ENCODE assay signal across 2 cellular contexts in the genomic region with DNA sequence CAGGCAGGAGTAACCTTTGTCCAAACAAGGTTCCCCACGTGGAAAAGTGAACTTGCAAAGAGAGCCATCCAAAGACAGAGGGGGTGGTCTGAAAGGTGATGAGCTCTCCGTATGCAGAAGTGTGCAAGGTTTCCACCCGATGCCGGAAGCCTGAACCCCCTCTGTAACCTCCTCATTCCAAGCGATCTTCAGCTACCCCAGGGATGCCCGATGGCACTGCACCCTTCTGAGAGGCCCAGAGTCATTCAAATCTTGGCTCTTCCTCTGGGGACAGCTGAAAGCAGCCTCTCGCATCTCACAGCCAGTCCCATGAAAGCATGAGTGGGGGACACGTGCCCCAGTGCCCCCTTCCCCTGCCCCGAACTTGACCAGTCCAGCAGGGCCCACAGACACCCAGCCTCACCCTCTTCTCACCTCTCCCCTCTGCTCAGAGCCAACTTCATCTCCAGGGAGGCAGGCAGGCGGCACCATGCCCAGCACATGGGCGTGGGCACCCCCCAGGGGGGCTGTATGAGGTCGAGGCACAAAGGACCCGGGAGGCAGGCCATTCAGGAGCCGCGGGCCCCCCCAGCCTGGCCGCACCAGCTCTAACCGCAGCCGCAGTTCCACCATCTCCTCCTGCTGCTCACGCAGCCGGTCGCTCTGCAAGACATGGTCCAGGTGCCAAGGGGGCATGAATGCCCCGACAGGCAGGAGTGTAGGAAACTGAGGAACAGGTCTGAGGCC.
TF ChIP-seq lines count a peak whose summit lies in the region.

No MANE protein-coding gene starts in this region.

TF ChIP-seq in GM12878, 131 proteins besides CTCF, POLR2A, EP300 and RAD21:
- TF ChIP-seq EED (IDR thresholded peaks at IDR 0.05; ENCODE audit: low read depth) (no peak), CBFB (IDR thresholded peaks at IDR 0.05; ENCODE audit: low read depth) (no peak), SUZ12 (IDR thresholded peaks at IDR 0.05; ENCODE audit: unreplicated experiment) (no peak), MYB (IDR thresholded peaks at IDR 0.05; ENCODE audit: borderline replicate concordance, low read depth, low read length) (no peak), JUND (IDR thresholded peaks at IDR 0.05; ENCODE audit: low read depth, low read length) (no peak), FOS (IDR thresholded peaks at IDR 0.05; ENCODE audit: borderline replicate concordance, extremely low read depth, insufficient read length) (no peak), JUNB (IDR thresholded peaks at IDR 0.05) (no peak), POU2F2 (IDR thresholded peaks at IDR 0.05; ENCODE audit: borderline replicate concordance, low read depth, low read length) (no peak), NRF1 (conservative IDR thresholded peaks at IDR 0.05; ENCODE audit: low read depth, low read length) (no peak), KAT2A (conservative IDR thresholded peaks at IDR 0.05; ENCODE audit: control insufficient read depth, low read depth, low read length) (no peak), TAF1 (IDR thresholded peaks at IDR 0.05; ENCODE audit: borderline replicate concordance, low read depth, low read length) (no peak), EGR1 (IDR thresholded peaks at IDR 0.05; ENCODE audit: borderline replicate concordance in 1 of 2, low read depth in 2 of 2, low read length in 2 of 2) (no peak), ETV6 (conservative IDR thresholded peaks at IDR 0.05 in 1 of 2, IDR thresholded peaks at IDR 0.05 in 1 of 2; ENCODE audit: borderline replicate concordance in 1 of 2, low read depth in 1 of 2) (no peak), BHLHE40 (IDR thresholded peaks at IDR 0.05; ENCODE audit: borderline replicate concordance in 1 of 2, low read depth in 2 of 2, low read length in 1 of 2) (no peak), MEF2B (IDR thresholded peaks at IDR 0.05; ENCODE audit: partially characterized antibody, poor library complexity, severe bottlenecking) (no peak)
- TF ChIP-seq, protein P1, sequence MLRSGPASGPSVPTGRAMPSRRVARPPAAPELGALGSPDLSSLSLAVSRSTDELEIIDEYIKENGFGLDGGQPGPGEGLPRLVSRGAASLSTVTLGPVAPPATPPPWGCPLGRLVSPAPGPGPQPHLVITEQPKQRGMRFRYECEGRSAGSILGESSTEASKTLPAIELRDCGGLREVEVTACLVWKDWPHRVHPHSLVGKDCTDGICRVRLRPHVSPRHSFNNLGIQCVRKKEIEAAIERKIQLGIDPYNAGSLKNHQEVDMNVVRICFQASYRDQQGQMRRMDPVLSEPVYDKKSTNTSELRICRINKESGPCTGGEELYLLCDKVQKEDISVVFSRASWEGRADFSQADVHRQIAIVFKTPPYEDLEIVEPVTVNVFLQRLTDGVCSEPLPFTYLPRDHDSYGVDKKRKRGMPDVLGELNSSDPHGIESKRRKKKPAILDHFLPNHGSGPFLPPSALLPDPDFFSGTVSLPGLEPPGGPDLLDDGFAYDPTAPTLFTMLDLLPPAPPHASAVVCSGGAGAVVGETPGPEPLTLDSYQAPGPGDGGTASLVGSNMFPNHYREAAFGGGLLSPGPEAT (IDR thresholded peaks at IDR 0.05; ENCODE audit: low read depth) = no peak
- TF ChIP-seq, protein P2, sequence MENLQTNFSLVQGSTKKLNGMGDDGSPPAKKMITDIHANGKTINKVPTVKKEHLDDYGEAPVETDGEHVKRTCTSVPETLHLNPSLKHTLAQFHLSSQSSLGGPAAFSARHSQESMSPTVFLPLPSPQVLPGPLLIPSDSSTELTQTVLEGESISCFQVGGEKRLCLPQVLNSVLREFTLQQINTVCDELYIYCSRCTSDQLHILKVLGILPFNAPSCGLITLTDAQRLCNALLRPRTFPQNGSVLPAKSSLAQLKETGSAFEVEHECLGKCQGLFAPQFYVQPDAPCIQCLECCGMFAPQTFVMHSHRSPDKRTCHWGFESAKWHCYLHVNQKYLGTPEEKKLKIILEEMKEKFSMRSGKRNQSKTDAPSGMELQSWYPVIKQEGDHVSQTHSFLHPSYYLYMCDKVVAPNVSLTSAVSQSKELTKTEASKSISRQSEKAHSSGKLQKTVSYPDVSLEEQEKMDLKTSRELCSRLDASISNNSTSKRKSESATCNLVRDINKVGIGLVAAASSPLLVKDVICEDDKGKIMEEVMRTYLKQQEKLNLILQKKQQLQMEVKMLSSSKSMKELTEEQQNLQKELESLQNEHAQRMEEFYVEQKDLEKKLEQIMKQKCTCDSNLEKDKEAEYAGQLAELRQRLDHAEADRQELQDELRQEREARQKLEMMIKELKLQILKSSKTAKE (IDR thresholded peaks at IDR 0.05; ENCODE audit: low read depth, poor library complexity, severe bottlenecking) = no peak

TF ChIP-seq in GM23338, 12 proteins besides CTCF, POLR2A, EP300 and RAD21:
- TF ChIP-seq, protein P3, sequence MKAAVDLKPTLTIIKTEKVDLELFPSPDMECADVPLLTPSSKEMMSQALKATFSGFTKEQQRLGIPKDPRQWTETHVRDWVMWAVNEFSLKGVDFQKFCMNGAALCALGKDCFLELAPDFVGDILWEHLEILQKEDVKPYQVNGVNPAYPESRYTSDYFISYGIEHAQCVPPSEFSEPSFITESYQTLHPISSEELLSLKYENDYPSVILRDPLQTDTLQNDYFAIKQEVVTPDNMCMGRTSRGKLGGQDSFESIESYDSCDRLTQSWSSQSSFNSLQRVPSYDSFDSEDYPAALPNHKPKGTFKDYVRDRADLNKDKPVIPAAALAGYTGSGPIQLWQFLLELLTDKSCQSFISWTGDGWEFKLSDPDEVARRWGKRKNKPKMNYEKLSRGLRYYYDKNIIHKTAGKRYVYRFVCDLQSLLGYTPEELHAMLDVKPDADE (IDR thresholded peaks at IDR 0.05) = no peak
- TF ChIP-seq NANOG (IDR thresholded peaks at IDR 0.05; ENCODE audit: borderline replicate concordance) (no peak), ZNF114 (CRISPR knock-in tag; IDR thresholded peaks at IDR 0.05) (no peak), EZH2 (IDR thresholded peaks at IDR 0.05; ENCODE audit: low read depth, unreplicated experiment) (no peak), ZNF331 (CRISPR knock-in tag; IDR thresholded peaks at IDR 0.05; ENCODE audit: low read depth) (no peak), CREB1 (CRISPR knock-in tag; IDR thresholded peaks at IDR 0.05; ENCODE audit: low read depth) (no peak), JUNB (IDR thresholded peaks at IDR 0.05; ENCODE audit: unreplicated experiment) (no peak), EZH2phosphoT487 (IDR thresholded peaks at IDR 0.05; ENCODE audit: unreplicated experiment) (no peak), POLR2AphosphoS5 (IDR thresholded peaks at IDR 0.05; ENCODE audit: low read depth) (no peak), STAT1 (IDR thresholded peaks at IDR 0.05; ENCODE audit: unreplicated experiment) (no peak)
- TF ChIP-seq, protein P4, sequence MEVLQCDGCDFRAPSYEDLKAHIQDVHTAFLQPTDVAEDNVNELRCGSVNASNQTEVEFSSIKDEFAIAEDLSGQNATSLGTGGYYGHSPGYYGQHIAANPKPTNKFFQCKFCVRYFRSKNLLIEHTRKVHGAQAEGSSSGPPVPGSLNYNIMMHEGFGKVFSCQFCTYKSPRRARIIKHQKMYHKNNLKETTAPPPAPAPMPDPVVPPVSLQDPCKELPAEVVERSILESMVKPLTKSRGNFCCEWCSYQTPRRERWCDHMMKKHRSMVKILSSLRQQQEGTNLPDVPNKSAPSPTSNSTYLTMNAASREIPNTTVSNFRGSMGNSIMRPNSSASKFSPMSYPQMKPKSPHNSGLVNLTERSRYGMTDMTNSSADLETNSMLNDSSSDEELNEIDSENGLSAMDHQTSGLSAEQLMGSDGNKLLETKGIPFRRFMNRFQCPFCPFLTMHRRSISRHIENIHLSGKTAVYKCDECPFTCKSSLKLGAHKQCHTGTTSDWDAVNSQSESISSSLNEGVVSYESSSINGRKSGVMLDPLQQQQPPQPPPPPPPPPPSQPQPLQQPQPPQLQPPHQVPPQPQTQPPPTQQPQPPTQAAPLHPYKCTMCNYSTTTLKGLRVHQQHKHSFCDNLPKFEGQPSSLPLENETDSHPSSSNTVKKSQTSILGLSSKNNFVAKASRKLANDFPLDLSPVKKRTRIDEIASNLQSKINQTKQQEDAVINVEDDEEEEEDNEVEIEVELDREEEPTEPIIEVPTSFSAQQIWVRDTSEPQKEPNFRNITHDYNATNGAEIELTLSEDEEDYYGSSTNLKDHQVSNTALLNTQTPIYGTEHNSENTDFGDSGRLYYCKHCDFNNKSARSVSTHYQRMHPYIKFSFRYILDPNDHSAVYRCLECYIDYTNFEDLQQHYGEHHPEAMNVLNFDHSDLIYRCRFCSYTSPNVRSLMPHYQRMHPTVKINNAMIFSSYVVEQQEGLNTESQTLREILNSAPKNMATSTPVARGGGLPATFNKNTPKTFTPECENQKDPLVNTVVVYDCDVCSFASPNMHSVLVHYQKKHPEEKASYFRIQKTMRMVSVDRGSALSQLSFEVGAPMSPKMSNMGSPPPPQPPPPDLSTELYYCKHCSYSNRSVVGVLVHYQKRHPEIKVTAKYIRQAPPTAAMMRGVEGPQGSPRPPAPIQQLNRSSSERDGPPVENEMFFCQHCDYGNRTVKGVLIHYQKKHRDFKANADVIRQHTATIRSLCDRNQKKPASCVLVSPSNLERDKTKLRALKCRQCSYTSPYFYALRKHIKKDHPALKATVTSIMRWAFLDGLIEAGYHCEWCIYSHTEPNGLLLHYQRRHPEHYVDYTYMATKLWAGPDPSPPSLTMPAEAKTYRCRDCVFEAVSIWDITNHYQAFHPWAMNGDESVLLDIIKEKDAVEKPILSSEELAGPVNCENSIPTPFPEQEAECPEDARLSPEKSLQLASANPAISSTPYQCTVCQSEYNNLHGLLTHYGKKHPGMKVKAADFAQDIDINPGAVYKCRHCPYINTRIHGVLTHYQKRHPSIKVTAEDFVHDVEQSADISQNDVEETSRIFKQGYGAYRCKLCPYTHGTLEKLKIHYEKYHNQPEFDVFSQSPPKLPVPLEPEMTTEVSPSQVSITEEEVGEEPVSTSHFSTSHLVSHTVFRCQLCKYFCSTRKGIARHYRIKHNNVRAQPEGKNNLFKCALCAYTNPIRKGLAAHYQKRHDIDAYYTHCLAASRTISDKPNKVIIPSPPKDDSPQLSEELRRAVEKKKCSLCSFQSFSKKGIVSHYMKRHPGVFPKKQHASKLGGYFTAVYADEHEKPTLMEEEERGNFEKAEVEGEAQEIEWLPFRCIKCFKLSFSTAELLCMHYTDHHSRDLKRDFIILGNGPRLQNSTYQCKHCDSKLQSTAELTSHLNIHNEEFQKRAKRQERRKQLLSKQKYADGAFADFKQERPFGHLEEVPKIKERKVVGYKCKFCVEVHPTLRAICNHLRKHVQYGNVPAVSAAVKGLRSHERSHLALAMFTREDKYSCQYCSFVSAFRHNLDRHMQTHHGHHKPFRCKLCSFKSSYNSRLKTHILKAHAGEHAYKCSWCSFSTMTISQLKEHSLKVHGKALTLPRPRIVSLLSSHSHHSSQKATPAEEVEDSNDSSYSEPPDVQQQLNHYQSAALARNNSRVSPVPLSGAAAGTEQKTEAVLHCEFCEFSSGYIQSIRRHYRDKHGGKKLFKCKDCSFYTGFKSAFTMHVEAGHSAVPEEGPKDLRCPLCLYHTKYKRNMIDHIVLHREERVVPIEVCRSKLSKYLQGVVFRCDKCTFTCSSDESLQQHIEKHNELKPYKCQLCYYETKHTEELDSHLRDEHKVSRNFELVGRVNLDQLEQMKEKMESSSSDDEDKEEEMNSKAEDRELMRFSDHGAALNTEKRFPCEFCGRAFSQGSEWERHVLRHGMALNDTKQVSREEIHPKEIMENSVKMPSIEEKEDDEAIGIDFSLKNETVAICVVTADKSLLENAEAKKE (CRISPR knock-in tag; IDR thresholded peaks at IDR 0.05) = no peak
- TF ChIP-seq, protein P5, sequence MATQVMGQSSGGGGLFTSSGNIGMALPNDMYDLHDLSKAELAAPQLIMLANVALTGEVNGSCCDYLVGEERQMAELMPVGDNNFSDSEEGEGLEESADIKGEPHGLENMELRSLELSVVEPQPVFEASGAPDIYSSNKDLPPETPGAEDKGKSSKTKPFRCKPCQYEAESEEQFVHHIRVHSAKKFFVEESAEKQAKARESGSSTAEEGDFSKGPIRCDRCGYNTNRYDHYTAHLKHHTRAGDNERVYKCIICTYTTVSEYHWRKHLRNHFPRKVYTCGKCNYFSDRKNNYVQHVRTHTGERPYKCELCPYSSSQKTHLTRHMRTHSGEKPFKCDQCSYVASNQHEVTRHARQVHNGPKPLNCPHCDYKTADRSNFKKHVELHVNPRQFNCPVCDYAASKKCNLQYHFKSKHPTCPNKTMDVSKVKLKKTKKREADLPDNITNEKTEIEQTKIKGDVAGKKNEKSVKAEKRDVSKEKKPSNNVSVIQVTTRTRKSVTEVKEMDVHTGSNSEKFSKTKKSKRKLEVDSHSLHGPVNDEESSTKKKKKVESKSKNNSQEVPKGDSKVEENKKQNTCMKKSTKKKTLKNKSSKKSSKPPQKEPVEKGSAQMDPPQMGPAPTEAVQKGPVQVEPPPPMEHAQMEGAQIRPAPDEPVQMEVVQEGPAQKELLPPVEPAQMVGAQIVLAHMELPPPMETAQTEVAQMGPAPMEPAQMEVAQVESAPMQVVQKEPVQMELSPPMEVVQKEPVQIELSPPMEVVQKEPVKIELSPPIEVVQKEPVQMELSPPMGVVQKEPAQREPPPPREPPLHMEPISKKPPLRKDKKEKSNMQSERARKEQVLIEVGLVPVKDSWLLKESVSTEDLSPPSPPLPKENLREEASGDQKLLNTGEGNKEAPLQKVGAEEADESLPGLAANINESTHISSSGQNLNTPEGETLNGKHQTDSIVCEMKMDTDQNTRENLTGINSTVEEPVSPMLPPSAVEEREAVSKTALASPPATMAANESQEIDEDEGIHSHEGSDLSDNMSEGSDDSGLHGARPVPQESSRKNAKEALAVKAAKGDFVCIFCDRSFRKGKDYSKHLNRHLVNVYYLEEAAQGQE (IDR thresholded peaks at IDR 0.05; ENCODE audit: unreplicated experiment) = no peak
